15 cellular contexts compared by ENCODE assay signal in the genomic region with DNA sequence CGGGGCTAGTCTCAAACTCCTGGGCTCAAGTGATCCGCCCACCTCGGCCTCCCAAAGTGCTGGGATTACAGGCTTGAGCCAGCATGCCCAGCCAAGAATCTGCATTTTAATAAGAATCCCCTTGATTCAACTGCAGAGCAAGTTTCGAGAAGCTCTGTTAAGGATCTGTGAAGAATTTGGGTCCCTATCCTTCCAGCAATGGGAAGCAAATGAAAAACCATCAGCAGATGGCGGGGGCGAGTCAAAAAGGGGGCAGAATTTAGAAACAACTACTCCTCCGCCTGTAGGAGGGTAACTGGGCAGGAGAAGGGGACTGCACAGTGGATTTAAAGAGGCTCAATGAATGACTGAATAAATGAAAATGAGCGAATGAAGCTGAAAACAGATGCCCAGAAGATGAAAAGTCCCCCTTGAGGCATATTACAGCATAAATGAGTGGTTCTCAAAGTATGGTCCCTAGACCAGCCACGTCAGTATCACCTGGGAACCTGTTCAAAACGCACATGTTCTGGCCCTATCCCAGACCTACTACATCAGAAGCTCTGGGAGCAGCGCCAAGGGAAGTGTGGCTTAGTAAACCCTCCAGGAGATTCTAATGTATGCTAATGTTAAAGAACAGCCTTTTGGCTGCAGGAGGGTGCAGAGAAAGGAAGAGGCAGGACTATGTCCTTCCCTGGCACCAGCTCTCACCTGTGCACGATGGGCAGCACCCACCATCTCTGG. TPM values are rescaled to one million over a fixed set of nuclear protein-coding genes. Genes with fewer than 3 reads are reported as not detected.
A peak's percentile ranks its signal among the peaks of the same experiment; 100 is the strongest.
DNase-seq lines count a peak whose midpoint lies in the region; ATAC-seq and TF ChIP-seq lines count a peak whose summit lies in the region.
"Had no signal": no experiment of that assay in that cellular context is flagged by ENCODE, and none has a peak within 500 bp of the region (broad histone marks: within the 10 kb centered on the region; RNA-seq: fewer than 3 reads in every experiment).

No MANE protein-coding gene starts in this region.

- intact Hi-C loops in activated naive CD4-positive, alpha-beta T cell treated with anti-CD3 and anti-CD28 coated beads for 36 hours (cut with micrococcal nuclease): no loop called here

- 0 out of 2 replicates have a peak, but pooled peaks cover 3% of the 10 kb centered on the region for H3K36me3 ChIP-seq in MG63
- H3K36me3 ChIP-seq: cardiac muscle cell had no signal

- H3K36me3 Mint-ChIP-seq in activated naive CD4-positive, alpha-beta T cell treated with anti-CD3 and anti-CD28 coated beads for 36 hours (ENCODE audit: low read depth): peaks cover 10% of the 10 kb centered on the region

- no peaks in the 10 kb centered on the region for H3K27me3 ChIP-seq in MG63
- H3K27me3 ChIP-seq: BLaER1, cardiac muscle cell had no signal

- TF ChIP-seq CTCF in fibroblast of mammary gland (conservative IDR thresholded peaks at IDR 0.05; ENCODE audit: control insufficient read depth, insufficient read depth, low read depth, low read length): no peak

- no peak overlapping the region for H3K4me3 Mint-ChIP-seq in activated naive CD4-positive, alpha-beta T cell treated with anti-CD3 and anti-CD28 coated beads for 36 hours
- H3K4me3 Mint-ChIP-seq: activated CD4-positive, alpha-beta T cell treated with anti-CD3 and anti-CD28 coated beads, Interleukin-2, amount 10 ng/mL, durations not matched to agents 7 days and 5 days; activated naive CD4-positive, alpha-beta T cell treated with anti-CD3 and anti-CD28 coated beads, Interleukin-2, amount 50 U/mL, for 24 hours; naive B cell had no signal

- no peaks in the 10 kb centered on the region for H3K27me3 Mint-ChIP-seq in activated naive CD4-positive, alpha-beta T cell treated with anti-CD3 and anti-CD28 coated beads for 36 hours (ENCODE audit: low read depth)
- H3K27me3 Mint-ChIP-seq: activated CD4-positive, alpha-beta T cell treated with anti-CD3 and anti-CD28 coated beads, Interleukin-2, amount 10 ng/mL, durations not matched to agents 7 days and 5 days; activated naive CD4-positive, alpha-beta T cell treated with anti-CD3 and anti-CD28 coated beads, Interleukin-2, amount 50 U/mL, for 24 hours; naive B cell had no signal

- H3K4me3 ChIP-seq in MG63 (no peak overlapping the region), fibroblast of mammary gland (ENCODE audit: control insufficient read depth, low read depth, low read length) (no peak overlapping the region)
- H3K4me3 ChIP-seq: BLaER1, cardiac muscle cell, PC-9, smooth muscle cell had no signal

- ATAC-seq in HG02610 (IDR thresholded peaks at IDR 0.05; ENCODE audit: unreplicated experiment): no peak

- CTCF ChIA-PET in activated naive CD4-positive, alpha-beta T cell treated with anti-CD3 and anti-CD28 coated beads for 36 hours (lab: Charles Lee): no interaction called here

- peak; percentile 39 for DNase-seq in MG63
- peak; percentile 9 for DNase-seq in RPMI7951 (ENCODE audit: low read depth)
- DNase-seq in fibroblast of mammary gland (ENCODE audit: low read depth): peak; percentile 45
- no peak for DNase-seq in activated naive CD4-positive, alpha-beta T cell treated with anti-CD3 and anti-CD28 coated beads for 36 hours
- no peak for DNase-seq in NCI-H526 (lab: John Stamatoyannopoulos, UW)
- DNase-seq in amniotic stem cell (lab: John Stamatoyannopoulos, UW): no peak
- DNase-seq: activated CD4-positive, alpha-beta T cell treated with anti-CD3 and anti-CD28 coated beads, Interleukin-2, amount 10 ng/mL, durations not matched to agents 7 days and 5 days; naive B cell; NCI-H524 treated with DMSO at 0.1 percent for 48 hours; PC-9 had no signal

- H3K27ac Mint-ChIP-seq in activated naive CD4-positive, alpha-beta T cell treated with anti-CD3 and anti-CD28 coated beads for 36 hours: no peak overlapping the region
- H3K27ac Mint-ChIP-seq: activated CD4-positive, alpha-beta T cell treated with anti-CD3 and anti-CD28 coated beads, Interleukin-2, amount 10 ng/mL, durations not matched to agents 7 days and 5 days; activated naive CD4-positive, alpha-beta T cell treated with anti-CD3 and anti-CD28 coated beads, Interleukin-2, amount 50 U/mL, for 24 hours had no signal

- no peaks in the 10 kb centered on the region for H3K9me3 Mint-ChIP-seq in activated naive CD4-positive, alpha-beta T cell treated with anti-CD3 and anti-CD28 coated beads for 36 hours
- H3K9me3 Mint-ChIP-seq: activated CD4-positive, alpha-beta T cell treated with anti-CD3 and anti-CD28 coated beads, Interleukin-2, amount 10 ng/mL, durations not matched to agents 7 days and 5 days; activated naive CD4-positive, alpha-beta T cell treated with anti-CD3 and anti-CD28 coated beads, Interleukin-2, amount 50 U/mL, for 24 hours had no signal

- H3K9me3 ChIP-seq in MG63: no peaks in the 10 kb centered on the region
- H3K9me3 ChIP-seq: BLaER1 had no signal

- H3K4me1 Mint-ChIP-seq in activated naive CD4-positive, alpha-beta T cell treated with anti-CD3 and anti-CD28 coated beads for 36 hours (ENCODE audit: low read depth): no peaks in the 10 kb centered on the region
- H3K4me1 Mint-ChIP-seq: activated CD4-positive, alpha-beta T cell treated with anti-CD3 and anti-CD28 coated beads, Interleukin-2, amount 10 ng/mL, durations not matched to agents 7 days and 5 days; activated naive CD4-positive, alpha-beta T cell treated with anti-CD3 and anti-CD28 coated beads, Interleukin-2, amount 50 U/mL, for 24 hours had no signal

RNA-seq across cellular contexts. Expression of gene VWCE, which starts 15.0 kb away (rescaled TPM):
- not detected in 2 replicates for total RNA-seq in MG63 (2014; rRNA removed; shearing (Covaris generic); ENCODE audit: low replicate concordance)
- total RNA-seq in RPMI7951 (2014; rRNA removed; shearing (Covaris generic)): under 0.01 TPM in 1 of 2 replicates, not detected in the other
- total RNA-seq in activated naive CD4-positive, alpha-beta T cell treated with anti-CD3 and anti-CD28 coated beads for 36 hours: 1 to 10 TPM; 6.6 TPM

RNA-seq across cellular contexts. Expression of gene PGA5, which starts 39.1 kb away (rescaled TPM):
- total RNA-seq in MG63 (2014; rRNA removed; shearing (Covaris generic); ENCODE audit: low replicate concordance): not detected in 2 replicates
- total RNA-seq in RPMI7951 (2014; rRNA removed; shearing (Covaris generic)): not detected in 2 replicates
- not detected for total RNA-seq in activated naive CD4-positive, alpha-beta T cell treated with anti-CD3 and anti-CD28 coated beads for 36 hours
- total RNA-seq: activated CD4-positive, alpha-beta T cell treated with anti-CD3 and anti-CD28 coated beads, Interleukin-2, amount 10 ng/mL, durations not matched to agents 7 days and 5 days; PC-9; smooth muscle cell had no signal

RNA-seq across cellular contexts. Expression of gene DDB1, which starts 52.8 kb away (rescaled TPM):
- 170 and 250 TPM in 2 replicates for total RNA-seq in MG63 (2014; rRNA removed; shearing (Covaris generic); ENCODE audit: low replicate concordance)
- 141 and 157 TPM in 2 replicates for total RNA-seq in RPMI7951 (2014; rRNA removed; shearing (Covaris generic))
- total RNA-seq in activated naive CD4-positive, alpha-beta T cell treated with anti-CD3 and anti-CD28 coated beads for 36 hours: 100 to 1,000 TPM; 227 to 236 TPM

RNA-seq across cellular contexts. Expression of gene TKFC, which starts 52.9 kb away (rescaled TPM):
- total RNA-seq in MG63 (2014; rRNA removed; shearing (Covaris generic); ENCODE audit: low replicate concordance): 12.9 and 36.0 TPM in 2 replicates
- total RNA-seq in RPMI7951 (2014; rRNA removed; shearing (Covaris generic)): 12.2 and 16.1 TPM in 2 replicates
- 100 to 1,000 TPM; 146 to 154 TPM for total RNA-seq in activated naive CD4-positive, alpha-beta T cell treated with anti-CD3 and anti-CD28 coated beads for 36 hours

RNA-seq across cellular contexts. Expression of gene PGA4, which starts 57.9 kb away (rescaled TPM):
- total RNA-seq in MG63 (2014; rRNA removed; shearing (Covaris generic); ENCODE audit: low replicate concordance): not detected in 2 replicates
- total RNA-seq in RPMI7951 (2014; rRNA removed; shearing (Covaris generic)): not detected in 2 replicates
- total RNA-seq in activated naive CD4-positive, alpha-beta T cell treated with anti-CD3 and anti-CD28 coated beads for 36 hours: not detected
- total RNA-seq: activated CD4-positive, alpha-beta T cell treated with anti-CD3 and anti-CD28 coated beads, Interleukin-2, amount 10 ng/mL, durations not matched to agents 7 days and 5 days; PC-9; smooth muscle cell had no signal

Comparison
In these comparisons a context has a peak if more than half of its experiments do, and no peak if none do; other contexts are left out.
1. DNase-seq: peak in MG63 (single experiment), RPMI7951 (single experiment) and fibroblast of mammary gland (single experiment); none in activated naive CD4-positive, alpha-beta T cell treated with anti-CD3 and anti-CD28 coated beads for 36 hours (single experiment), NCI-H526 (0 of 2) and amniotic stem cell (single experiment).